Comparison of ENCODE assay signal across 12 cellular contexts in the genomic region with DNA sequence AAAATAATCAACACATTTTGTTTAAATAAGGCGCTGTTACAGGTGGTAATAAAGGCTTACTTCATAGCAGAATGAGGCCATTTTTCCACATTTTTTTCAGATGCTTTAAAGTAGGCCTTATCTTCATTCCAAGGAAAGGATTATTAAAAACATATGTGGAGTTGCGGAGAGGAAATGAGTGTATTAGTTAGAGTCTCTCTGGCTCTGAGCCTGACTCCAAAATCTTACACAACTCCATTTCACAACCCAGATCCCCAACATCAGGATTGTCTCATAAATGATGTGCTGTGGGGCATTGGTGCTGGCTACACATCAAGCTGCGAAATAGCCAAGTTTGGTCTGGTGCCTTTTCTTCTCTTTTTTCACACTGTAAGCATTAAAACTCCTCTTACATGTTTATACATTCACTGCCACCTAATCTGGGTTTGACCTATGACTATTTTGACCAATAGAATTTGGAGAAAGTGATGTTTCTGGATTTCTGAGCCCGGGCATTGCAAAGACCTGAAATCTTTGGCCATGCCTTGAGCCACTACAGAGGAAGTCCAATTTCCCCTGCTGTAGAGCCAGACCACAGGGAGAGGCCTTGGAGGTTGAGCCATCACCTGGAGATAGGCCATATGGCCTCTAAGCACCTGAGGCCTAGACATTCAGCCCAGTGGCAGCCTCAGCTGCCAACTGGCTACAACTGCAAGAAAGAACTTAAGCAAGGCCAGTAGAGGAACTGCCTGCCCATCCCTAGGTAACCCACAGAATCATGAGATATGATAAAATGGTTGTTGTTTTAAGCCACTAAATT. TPM values are rescaled to one million over a fixed set of nuclear protein-coding genes. Genes with fewer than 3 reads are reported as not detected.
DNase-seq lines count a peak whose midpoint lies in the region; ATAC-seq and TF ChIP-seq lines count a peak whose summit lies in the region.
"Had no signal": no experiment of that assay in that cellular context is flagged by ENCODE, and none has a peak within 500 bp of the region (broad histone marks: within the 10 kb centered on the region; RNA-seq: fewer than 3 reads in every experiment).

No MANE protein-coding gene starts in this region.

- H3K79me2 ChIP-seq in SK-N-SH (ENCODE audit: insufficient read depth): no peaks in the 10 kb centered on the region

- intact Hi-C loops in gastrocnemius medialis (cut with DNase I; ENCODE audit: low total_unique reads): no loop called here
- intact Hi-C loops in colonic mucosa (cut with DNase I): no loop called here

- H3K9me3 ChIP-seq in SK-N-SH (no peaks in the 10 kb centered on the region), gastrocnemius medialis (no peaks in the 10 kb centered on the region), colonic mucosa (no peaks in the 10 kb centered on the region)

- H3K27me3 ChIP-seq in SK-N-SH (ENCODE audit: insufficient read depth) (no peaks in the 10 kb centered on the region), gastrocnemius medialis (no peaks in the 10 kb centered on the region), colonic mucosa (no peaks in the 10 kb centered on the region)

- H3K36me3 ChIP-seq in SK-N-SH (replicated peaks in 1 of 2; ENCODE audit: control insufficient read depth in 1 of 2, insufficient read depth in 2 of 2, low read length in 1 of 2) (no peaks in the 10 kb centered on the region), gastrocnemius medialis (no peaks in the 10 kb centered on the region), colonic mucosa (no peaks in the 10 kb centered on the region)

- 6% methylated on average over 4 of the region's 4 CpGs for WGBS in SK-N-SH (ENCODE audit: low lambda C conversion rate)

- no peaks in the 10 kb centered on the region for H3K9me2 ChIP-seq in SK-N-SH

- no peak for TF ChIP-seq RAD21 in SK-N-SH (IDR thresholded peaks at IDR 0.05; ENCODE audit: low read length)

- H3K4me1 ChIP-seq in SK-N-SH (ENCODE audit: control insufficient read depth in 1 of 2, insufficient read depth in 2 of 2, low read depth in 1 of 2, low read length in 1 of 2): peaks cover 3 to 26% of the 10 kb centered on the region in 2 experiments
- H3K4me1 ChIP-seq in gastrocnemius medialis: peaks cover 7 to 16% of the 10 kb centered on the region in 2 donors
- H3K4me1 ChIP-seq in colonic mucosa: no peaks in the 10 kb centered on the region

- no peak overlapping the region for H2AFZ ChIP-seq in SK-N-SH (ENCODE audit: low read depth)

- peak overlapping the region; percentile 52; the same call in 1 of the 2 replicates for H3K4me2 ChIP-seq in SK-N-SH

- no peaks in the 10 kb centered on the region for H4K20me1 ChIP-seq in SK-N-SH (ENCODE audit: insufficient read depth)

- ATAC-seq in gastrocnemius medialis (peak; percentile 61 to 72), GM18873 (IDR thresholded peaks at IDR 0.05; ENCODE audit: low FRiP score, unreplicated experiment) (no peak), GM18517 (IDR thresholded peaks at IDR 0.05; ENCODE audit: unreplicated experiment) (no peak)
- ATAC-seq: activated CD8-positive, alpha-beta memory T cell treated with anti-CD3 and anti-CD28 coated beads, Interleukin-2, amount 10 ng/mL, durations not matched to agents 7 days and 5 days; stimulated activated naive B cell treated with anti-CD40 and anti-IgM and Interleukin-4, amounts not matched to agents 10 μg/mL and 1 μg/mL and 100 μg/mL, for 72 hours had no signal

- H3K27ac ChIP-seq in SK-N-SH (ENCODE audit: low read depth in 2 of 2, low read length in 1 of 2) (peak overlapping the region; percentile 80 to 87; a peak in 3 of 4 replicates), gastrocnemius medialis (peak overlapping the region in 2 of 4 donors; percentile 18 to 48), colonic mucosa (no peak overlapping the region)

- peaks cover 26% of the 10 kb centered on the region for H3F3A ChIP-seq in SK-N-SH (replicated peaks; ENCODE audit: insufficient read depth)

- TF ChIP-seq POLR2A in gastrocnemius medialis (IDR thresholded peaks at IDR 0.05): no peak

- DNase-seq in EL (peak; percentile 97), SK-N-SH (no peak), fibroblast of the aortic adventitia (ENCODE audit: low read depth) (peak; percentile 100), gastrocnemius medialis (peak; percentile 18 to 71), colonic mucosa (no peak), NCI-H526 (lab: John Stamatoyannopoulos, UW) (no peak)
- DNase-seq: activated CD8-positive, alpha-beta memory T cell treated with anti-CD3 and anti-CD28 coated beads, Interleukin-2, amount 10 ng/mL, durations not matched to agents 7 days and 5 days; central memory CD4-positive, alpha-beta T cell; hippocampal formation; stimulated activated naive B cell treated with anti-CD40 and anti-IgM and Interleukin-4, amounts not matched to agents 10 μg/mL and 1 μg/mL and 100 μg/mL, for 72 hours had no signal

- TF ChIP-seq EP300 in SK-N-SH (IDR thresholded peaks at IDR 0.05; ENCODE audit: borderline replicate concordance in 1 of 2, low read depth in 1 of 2, low read length in 1 of 2): peak; percentile 10 to 92; a peak in 2 of 4 replicates

- POLR2A ChIA-PET in SK-N-SH (lab: Yijun Ruan, JAX): no interaction called here

- no peak overlapping the region for H3K9ac ChIP-seq in SK-N-SH
- H3K9ac ChIP-seq in colonic mucosa (ENCODE audit: low read depth in 2 of 2, low read length in 2 of 2): no peak overlapping the region

- TF ChIP-seq CTCF in SK-N-SH (IDR thresholded peaks at IDR 0.05): no peak
- TF ChIP-seq CTCF in fibroblast of the aortic adventitia (IDR thresholded peaks at IDR 0.05; ENCODE audit: insufficient read depth, low read length): no peak
- TF ChIP-seq CTCF in gastrocnemius medialis (IDR thresholded peaks at IDR 0.05 in 4 of 5, conservative IDR thresholded peaks at IDR 0.05 in 1 of 5): no peak
- no peak for TF ChIP-seq CTCF in colonic mucosa (IDR thresholded peaks at IDR 0.05)

- CTCF ChIA-PET in SK-N-SH (lab: Yijun Ruan, JAX): no interaction called here

- H3K4me3 ChIP-seq in SK-N-SH (ENCODE audit: low read depth in 2 of 2, low read length in 1 of 2) (no peak overlapping the region), fibroblast of the aortic adventitia (ENCODE audit: low read depth, low read length) (no peak overlapping the region), gastrocnemius medialis (no peak overlapping the region), colonic mucosa (no peak overlapping the region)

- in situ Hi-C loops in gastrocnemius medialis (cut with MboI; ENCODE audit: low sequenced_read_pairs in 4 of 4): loop anchor here in 2 of 4 donors (25.0 kb wide), 1 partner anchor 291 kb away; no protein-coding TSS in a partner anchor

TF ChIP-seq in SK-N-SH, 30 proteins besides CTCF, POLR2A, EP300 and RAD21 (continues in another document):
- TF ChIP-seq RXRA (IDR thresholded peaks at IDR 0.05; ENCODE audit: borderline replicate concordance, low read depth): no peak; the same call in 1 of the 2 replicates
- no peak for TF ChIP-seq FOXJ3 (CRISPR knock-in tag; IDR thresholded peaks at IDR 0.05)
- TF ChIP-seq CHD2 (IDR thresholded peaks at IDR 0.05; ENCODE audit: low read length, partially characterized antibody): no peak
- peak; percentile 99 for TF ChIP-seq TCF12 (IDR thresholded peaks at IDR 0.05)
- no peak for TF ChIP-seq NRF1 (IDR thresholded peaks at IDR 0.05; ENCODE audit: low read depth, low read length)
- 0 out of 2 replicates have a peak, but pooled peaks have one; percentile 29 for TF ChIP-seq SIN3A (IDR thresholded peaks at IDR 0.05; ENCODE audit: borderline replicate concordance, low read depth, low read length)
- no peak for TF ChIP-seq RFX5 (IDR thresholded peaks at IDR 0.05; ENCODE audit: low read length)
- TF ChIP-seq, protein P1, sequence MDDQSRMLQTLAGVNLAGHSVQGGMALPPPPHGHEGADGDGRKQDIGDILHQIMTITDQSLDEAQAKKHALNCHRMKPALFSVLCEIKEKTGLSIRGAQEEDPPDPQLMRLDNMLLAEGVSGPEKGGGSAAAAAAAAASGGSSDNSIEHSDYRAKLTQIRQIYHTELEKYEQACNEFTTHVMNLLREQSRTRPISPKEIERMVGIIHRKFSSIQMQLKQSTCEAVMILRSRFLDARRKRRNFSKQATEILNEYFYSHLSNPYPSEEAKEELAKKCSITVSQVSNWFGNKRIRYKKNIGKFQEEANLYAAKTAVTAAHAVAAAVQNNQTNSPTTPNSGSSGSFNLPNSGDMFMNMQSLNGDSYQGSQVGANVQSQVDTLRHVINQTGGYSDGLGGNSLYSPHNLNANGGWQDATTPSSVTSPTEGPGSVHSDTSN (IDR thresholded peaks at IDR 0.05): peak; percentile 78
- TF ChIP-seq YY1 (IDR thresholded peaks at IDR 0.05; ENCODE audit: low read depth): peak; percentile 71; the same call in 1 of the 2 replicates
- TF ChIP-seq MXI1 (IDR thresholded peaks at IDR 0.05; ENCODE audit: low read depth, low read length): no peak
- TF ChIP-seq POLR2AphosphoS5 (IDR thresholded peaks at IDR 0.05; ENCODE audit: low read depth, low read length): peak; percentile 65; the same call in 1 of the 2 replicates

RNA-seq across cellular contexts. Expression of a gene that starts 16.7 kb away (rescaled TPM):
- 12.0 and 21.6 TPM in 2 replicates for polyA plus RNA-seq in SK-N-SH (2012; rRNA removed)
- 12.9 and 23.2 TPM in 2 replicates for polyA plus RNA-seq in SK-N-SH (2012; cell fraction: cytosol; rRNA removed)
- 25.5 and 31.9 TPM in 2 replicates for polyA plus RNA-seq in SK-N-SH (2012; cell fraction: nucleus; rRNA removed)
- total RNA-seq in fibroblast of the aortic adventitia (ENCODE audit: low replicate concordance) (65.3 and 75.2 TPM in 2 replicates), gastrocnemius medialis (10 to 100 TPM in 1 of 4 donors, 1 to 10 TPM in 3; 2.5 to 13.0 (median 5.9) TPM), colonic mucosa (10 to 100 TPM; 22.3 to 35.8 TPM)
- total RNA-seq: activated CD8-positive, alpha-beta memory T cell treated with anti-CD3 and anti-CD28 coated beads, Interleukin-2, amount 10 ng/mL, durations not matched to agents 7 days and 5 days had no signal

Comparison
In these comparisons a context has a peak if more than half of its experiments do, and no peak if none do; other contexts are left out.
1. DNase-seq: peak in EL (single experiment), fibroblast of the aortic adventitia (single experiment) and gastrocnemius medialis (2 of 2); none in SK-N-SH (single experiment), colonic mucosa (single experiment) and NCI-H526 (0 of 2).
2. ATAC-seq: peak in gastrocnemius medialis (2 of 2); none in GM18873 (single experiment) and GM18517 (single experiment).